8 cellular contexts compared by ENCODE assay signal in the genomic region with DNA sequence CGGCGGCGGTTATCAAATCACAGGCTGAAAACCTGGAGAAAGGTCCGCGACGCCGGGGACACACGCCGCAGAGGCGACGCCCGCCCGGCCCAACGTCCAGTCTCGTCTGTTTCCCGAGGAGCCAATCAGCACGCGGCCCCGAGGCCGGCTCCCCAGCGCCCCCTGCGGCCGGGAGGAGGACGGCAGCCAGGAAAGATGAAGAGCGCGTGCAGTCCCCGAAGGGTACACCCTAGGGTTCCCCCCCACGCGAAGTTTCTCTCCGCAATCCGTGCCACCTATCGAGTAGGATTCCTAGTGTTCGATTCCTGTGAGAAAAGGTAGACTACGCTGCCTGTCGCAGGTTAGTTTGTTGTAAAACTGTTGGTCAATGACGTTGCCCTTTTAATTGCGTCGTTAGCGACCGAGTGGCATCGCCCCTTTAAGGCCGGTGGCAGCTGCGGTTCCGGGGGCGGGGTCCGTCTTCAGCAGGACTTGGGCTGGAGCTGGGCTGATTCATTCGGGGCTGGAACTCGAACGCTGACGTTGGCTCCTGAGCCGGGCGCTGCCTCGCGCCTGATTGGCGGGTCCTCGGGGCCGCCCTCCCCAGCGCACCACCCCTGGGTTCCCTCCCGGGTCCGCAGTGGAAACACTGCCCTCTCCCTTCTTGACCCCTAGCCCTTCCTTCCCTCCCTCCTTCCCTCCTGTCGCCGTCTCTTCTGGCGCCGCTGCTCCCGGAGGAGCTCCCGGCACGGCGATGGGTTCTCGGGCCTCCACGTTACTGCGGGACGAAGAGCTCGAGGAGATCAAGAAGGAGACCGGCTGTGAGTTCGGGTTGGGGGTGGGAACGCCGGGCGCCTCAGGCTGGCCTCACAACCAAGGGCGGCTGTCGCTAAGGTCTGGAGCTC. TPM values are rescaled to one million over a fixed set of nuclear protein-coding genes. Genes with fewer than 3 reads are reported as not detected.
A peak's percentile ranks its signal among the peaks of the same experiment; 100 is the strongest.
DNase-seq lines count a peak whose midpoint lies in the region; TF ChIP-seq lines count a peak whose summit lies in the region.

A gene (plus strand): TSS at position 619 of the 884 bp plus-strand sequence. CDS start 115 bp downstream, at position 734.
A gene with protein sequence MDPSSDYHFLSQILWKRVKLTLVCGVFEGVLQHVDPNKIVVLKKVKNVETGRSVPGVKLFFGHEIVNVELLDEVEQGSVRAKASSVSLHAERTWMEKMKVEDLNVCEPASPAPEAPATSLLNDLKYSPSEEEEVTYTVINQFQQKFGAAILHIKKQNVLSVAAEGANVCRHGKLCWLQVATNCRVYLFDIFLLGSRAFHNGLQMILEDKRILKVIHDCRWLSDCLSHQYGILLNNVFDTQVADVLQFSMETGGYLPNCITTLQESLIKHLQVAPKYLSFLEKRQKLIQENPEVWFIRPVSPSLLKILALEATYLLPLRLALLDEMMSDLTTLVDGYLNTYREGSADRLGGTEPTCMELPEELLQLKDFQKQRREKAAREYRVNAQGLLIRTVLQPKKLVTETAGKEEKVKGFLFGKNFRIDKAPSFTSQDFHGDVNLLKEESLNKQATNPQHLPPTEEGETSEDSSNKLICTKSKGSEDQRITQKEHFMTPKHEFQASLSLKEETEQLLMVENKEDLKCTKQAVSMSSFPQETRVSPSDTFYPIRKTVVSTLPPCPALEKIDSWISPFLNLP (minus strand): TSS at position 108 of the 884 bp plus-strand sequence. CDS start 4,182 bp downstream, outside the sequence.

- no peaks in the 10 kb centered on the region for H3K36me3 ChIP-seq in effector memory CD4-positive, alpha-beta T cell (ENCODE audit: control insufficient read depth, insufficient read depth, low read length)

- DNase-seq in COR-L47 (lab: John Stamatoyannopoulos, UW) (peak; percentile 96), GM20000 (ENCODE audit: low spot score) (peak; percentile 95), HT-29 (ENCODE audit: low spot score) (peak; percentile 99), NK-92 (lab: John Stamatoyannopoulos, UW; ENCODE audit: unreplicated experiment) (peak; percentile 26), lung microvascular endothelial cell (ENCODE audit: low read depth in 2 of 2) (peak; percentile 99)
- peak; percentile 99 for DNase-seq in activated CD8-positive, alpha-beta memory T cell treated with anti-CD3 and anti-CD28 coated beads for 24 hours
- peak; percentile 87 to 92 (median 88) for DNase-seq in effector memory CD4-positive, alpha-beta T cell
- DNase-seq in stimulated activated CD4-positive, alpha-beta T cell treated with anti-CD3 and anti-CD28 coated beads, TNF-alpha, amount 100 ng/mL, for 4 hours (ENCODE audit: low read depth in 3 of 3) = peak; percentile 85 to 93 (median 89)

- TF ChIP-seq CTCF in GM20000 (IDR thresholded peaks at IDR 0.05; ENCODE audit: extremely low read depth, missing control alignments) = peak; percentile 78

- H3K9me3 ChIP-seq in effector memory CD4-positive, alpha-beta T cell (ENCODE audit: control insufficient read depth, low read length) = no peaks in the 10 kb centered on the region

- H3K27me3 ChIP-seq in effector memory CD4-positive, alpha-beta T cell (replicated peaks; ENCODE audit: control insufficient read depth, insufficient read depth, low read length, poor library complexity, severe bottlenecking) = no peaks in the 10 kb centered on the region

- H3K4me3 ChIP-seq in effector memory CD4-positive, alpha-beta T cell (ENCODE audit: insufficient read depth, low read depth, low read length, poor library complexity, severe bottlenecking) = peak within 1 kb of the TSS; percentile 76

- peak within 1 kb of the TSS; percentile 87 for H3K27ac ChIP-seq in effector memory CD4-positive, alpha-beta T cell (ENCODE audit: insufficient read depth, low read length, poor library complexity, severe bottlenecking)

- no peaks in the 10 kb centered on the region for H3K4me1 ChIP-seq in effector memory CD4-positive, alpha-beta T cell (ENCODE audit: control insufficient read depth, insufficient read depth, low read length, poor library complexity, severe bottlenecking)

RNA-seq across cellular contexts. Expression of the first gene that starts in this region (rescaled TPM):
- 115 and 135 TPM in 2 replicates for total RNA-seq in HT-29 (2014; rRNA removed; shearing (Covaris generic))
- total RNA-seq in lung microvascular endothelial cell = 56.0 and 71.9 TPM in 2 replicates

RNA-seq across cellular contexts. Expression of the second gene that starts in this region (rescaled TPM):
- not detected in 2 replicates for total RNA-seq in HT-29 (2014; rRNA removed; shearing (Covaris generic))
- total RNA-seq in lung microvascular endothelial cell = not detected in 2 replicates

Comparison
In these comparisons a context has a peak if more than half of its experiments do, and no peak if none do; other contexts are left out.
1. Peak in every context shown above with its lines: DNase-seq, H3K4me3 ChIP-seq and H3K27ac ChIP-seq.
2. DNase-seq: peak in every context shown above with its lines; median percentile 99 in HT-29; 99 in activated CD8-positive, alpha-beta memory T cell treated with anti-CD3 and anti-CD28 coated beads for 24 hours; 99 in lung microvascular endothelial cell; 96 in COR-L47; 95 in GM20000; 89 in stimulated activated CD4-positive, alpha-beta T cell treated with anti-CD3 and anti-CD28 coated beads, TNF-alpha, amount 100 ng/mL, for 4 hours; 88 in effector memory CD4-positive, alpha-beta T cell; 26 in NK-92.